Comparison of ENCODE assay signal across 1 cellular context in genomic region chr2:120402508-120402907, GRCh38.
TF ChIP-seq lines count a peak whose summit lies in the region.

No MANE protein-coding gene starts in this region.

TF ChIP-seq in H1, 55 proteins besides CTCF, POLR2A, EP300 and RAD21:
- no peak for TF ChIP-seq SP2 (IDR thresholded peaks at IDR 0.05; ENCODE audit: low read length)
- TF ChIP-seq CREB1 (IDR thresholded peaks at IDR 0.05): no peak
- TF ChIP-seq ZNF274 (IDR thresholded peaks at IDR 0.05; ENCODE audit: borderline replicate concordance, extremely low read depth, low read length): no peak
- no peak for TF ChIP-seq EZH2 (IDR thresholded peaks at IDR 0.05; ENCODE audit: low read depth, low read length, severe bottlenecking)
- TF ChIP-seq JUND (IDR thresholded peaks at IDR 0.05; ENCODE audit: low read length): no peak
- no peak for TF ChIP-seq POLR2AphosphoS5 (IDR thresholded peaks at IDR 0.05; ENCODE audit: low read depth, low read length)
- TF ChIP-seq, protein P1, sequence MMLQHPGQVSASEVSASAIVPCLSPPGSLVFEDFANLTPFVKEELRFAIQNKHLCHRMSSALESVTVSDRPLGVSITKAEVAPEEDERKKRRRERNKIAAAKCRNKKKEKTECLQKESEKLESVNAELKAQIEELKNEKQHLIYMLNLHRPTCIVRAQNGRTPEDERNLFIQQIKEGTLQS (IDR thresholded peaks at IDR 0.05; ENCODE audit: insufficient read depth, low read depth, low read length): no peak
- no peak for TF ChIP-seq RXRA (IDR thresholded peaks at IDR 0.05; ENCODE audit: insufficient read depth, low read depth, low read length)
- no peak for TF ChIP-seq MAX (IDR thresholded peaks at IDR 0.05)
- no peak for TF ChIP-seq YY1 (IDR thresholded peaks at IDR 0.05; ENCODE audit: low read depth, low read length)
- no peak for TF ChIP-seq BCL11A (IDR thresholded peaks at IDR 0.05; ENCODE audit: low read depth in 2 of 2, low read length in 2 of 2)
- TF ChIP-seq CEBPB (IDR thresholded peaks at IDR 0.05; ENCODE audit: low read depth, low read length): no peak
- no peak for TF ChIP-seq SUZ12 (IDR thresholded peaks at IDR 0.05; ENCODE audit: low read length)
- TF ChIP-seq SRF (IDR thresholded peaks at IDR 0.05; ENCODE audit: low read depth, low read length): no peak
- TF ChIP-seq JUN (IDR thresholded peaks at IDR 0.05; ENCODE audit: low read depth, low read length): no peak
- TF ChIP-seq SIRT6 (IDR thresholded peaks at IDR 0.05; ENCODE audit: low read length): no peak
- TF ChIP-seq RBBP5 (IDR thresholded peaks at IDR 0.05; ENCODE audit: borderline replicate concordance, low read depth, low read length): no peak
